Comparison of ENCODE assay signal across 23 cellular contexts in genomic region chr18:24010673-24011072, GRCh38. TPM values are rescaled to one million over a fixed set of nuclear protein-coding genes. Genes with fewer than 3 reads are reported as not detected.
DNase-seq lines count a peak whose midpoint lies in the region; ATAC-seq and TF ChIP-seq lines count a peak whose summit lies in the region.
"Had no signal": no experiment of that assay in that cellular context is flagged by ENCODE, and none has a peak within 500 bp of the region (broad histone marks: within the 10 kb centered on the region; RNA-seq: fewer than 3 reads in every experiment).

No MANE protein-coding gene starts in this region.

- POLR2A ChIA-PET in activated CD8-positive, alpha-beta T cell treated with anti-CD3 and anti-CD28 coated beads for 36 hours (lab: Charles Lee): interaction anchor here (1.2 to 1.5 kb wide), 3 partner anchors 10 to 172 kb away, joined by 3 to 6 read pairs (median 3); no protein-coding TSS in a partner anchor

- no peak overlapping the region for H2AFZ ChIP-seq in GM23338

- no peaks in the 10 kb centered on the region; the same call in 1 of the 2 replicates for H3K9me2 ChIP-seq in GM23338 (ENCODE audit: insufficient read depth)

- H3K4me3 Mint-ChIP-seq in GM23338 (no peak overlapping the region), naive B cell (peak overlapping the region in 6 of 8 donors; percentile 44 to 91 (median 74)), glutamatergic neuron (ENCODE audit: unreplicated experiment) (no peak overlapping the region)
- no peak overlapping the region for H3K4me3 Mint-ChIP-seq in activated CD8-positive, alpha-beta T cell treated with anti-CD3 and anti-CD28 coated beads for 36 hours
- H3K4me3 Mint-ChIP-seq: neural crest cell had no signal

- H3K36me3 Mint-ChIP-seq in GM23338 (ENCODE audit: low read depth) (no peaks in the 10 kb centered on the region; the same call in 2 of the 3 replicates), naive B cell (no peaks in the 10 kb centered on the region), glutamatergic neuron (ENCODE audit: unreplicated experiment) (no peaks in the 10 kb centered on the region)
- H3K36me3 Mint-ChIP-seq in activated CD8-positive, alpha-beta T cell treated with anti-CD3 and anti-CD28 coated beads for 36 hours (ENCODE audit: low read depth): peaks cover 3% of the 10 kb centered on the region

- H3K4me1 Mint-ChIP-seq in GM23338 (peaks cover under 1% of the 10 kb centered on the region; the same call in 2 of the 3 replicates), naive B cell (peaks cover 48 to 64% (median 50%) of the 10 kb centered on the region in 3 donors), glutamatergic neuron (ENCODE audit: low read depth, unreplicated experiment) (peaks cover 6% of the 10 kb centered on the region)
- peaks cover 63% of the 10 kb centered on the region for H3K4me1 Mint-ChIP-seq in activated CD8-positive, alpha-beta T cell treated with anti-CD3 and anti-CD28 coated beads for 36 hours (ENCODE audit: low read depth)

- peaks cover 4% of the 10 kb centered on the region; the same call in 1 of the 2 replicates for H3F3A ChIP-seq in GM23338 (replicated peaks; ENCODE audit: low read depth)

- H4K20me1 ChIP-seq in GM23338 (replicated peaks; ENCODE audit: insufficient read depth): no peaks in the 10 kb centered on the region

- TF ChIP-seq CTCF in GM23338 (conservative IDR thresholded peaks at IDR 0.05; ENCODE audit: low read depth in 2 of 2) (no peak), glutamatergic neuron (IDR thresholded peaks at IDR 0.05; ENCODE audit: partially characterized antibody, unreplicated experiment) (no peak)
- no peak for TF ChIP-seq CTCF in activated CD8-positive, alpha-beta T cell treated with anti-CD3 and anti-CD28 coated beads for 36 hours (IDR thresholded peaks at IDR 0.05)

- no peak overlapping the region for H3K4me2 ChIP-seq in GM23338

- ATAC-seq in GM23338 (no peak), naive B cell (ENCODE audit: low read depth in 2 of 2) (no peak), HG03097 (IDR thresholded peaks at IDR 0.05; ENCODE audit: low FRiP score, unreplicated experiment) (no peak)
- ATAC-seq in activated CD8-positive, alpha-beta T cell treated with anti-CD3 and anti-CD28 coated beads for 36 hours: no peak
- ATAC-seq: Right ventricle myocardium inferior had no signal

- no peak overlapping the region for H3K4me3 ChIP-seq in GM23338
- H3K4me3 ChIP-seq: coronary artery, thoracic aorta had no signal

- no peaks in the 10 kb centered on the region for H3K36me3 ChIP-seq in GM23338 (ENCODE audit: insufficient read depth)
- H3K36me3 ChIP-seq: brain microvascular endothelial cell, thoracic aorta had no signal

- DNase-seq in NCI-H748 (lab: John Stamatoyannopoulos, UW; ENCODE audit: unreplicated experiment) (peak; percentile 36), NCI-H748 treated with DMSO at 0.1 percent for 48 hours (lab: John Stamatoyannopoulos, UW) (no peak), GM23338 (ENCODE audit: low spot score) (peak; percentile 24), naive B cell (no peak), glutamatergic neuron (no peak), D341Med (ENCODE audit: low spot score) (no peak)
- DNase-seq in activated CD8-positive, alpha-beta T cell treated with anti-CD3 and anti-CD28 coated beads for 36 hours: no peak
- DNase-seq: activated naive CD4-positive, alpha-beta T cell treated with anti-CD3 and anti-CD28 coated beads, Interleukin-2, amount 50 U/mL, for 16 hours; brain microvascular endothelial cell; C1 segment of cervical spinal cord; kidney glomerular epithelial cell; mesendoderm; NCI-H1436 treated with DMSO at 0.1 percent for 48 hours; NCI-H226; NK-92 treated with Interleukin-12 subunit alpha and Interleukin-12 subunit beta, amount 100 ng/mL, for 24 hours; small intestine; stimulated activated CD4-positive, alpha-beta T cell treated with anti-CD3 and anti-CD28 coated beads, Interleukin-4, amount 100 ng/mL, for 4 hours had no signal

- intact Hi-C loops in activated CD8-positive, alpha-beta T cell treated with anti-CD3 and anti-CD28 coated beads for 36 hours (cut with micrococcal nuclease): no loop called here

- H3K27ac Mint-ChIP-seq in GM23338 (no peak overlapping the region), naive B cell (peak overlapping the region; percentile 75 to 97 (median 95)), glutamatergic neuron (ENCODE audit: unreplicated experiment) (no peak overlapping the region)
- H3K27ac Mint-ChIP-seq in activated CD8-positive, alpha-beta T cell treated with anti-CD3 and anti-CD28 coated beads for 36 hours: peak overlapping the region; percentile 94

- no peaks in the 10 kb centered on the region; the same call in 2 of the 3 replicates for H3K9me3 Mint-ChIP-seq in GM23338
- H3K9me3 Mint-ChIP-seq in activated CD8-positive, alpha-beta T cell treated with anti-CD3 and anti-CD28 coated beads for 36 hours: no peaks in the 10 kb centered on the region
- no peaks in the 10 kb centered on the region for H3K9me3 Mint-ChIP-seq in naive B cell
- peaks cover 5% of the 10 kb centered on the region for H3K9me3 Mint-ChIP-seq in glutamatergic neuron (ENCODE audit: unreplicated experiment)
- H3K9me3 Mint-ChIP-seq: neural crest cell had no signal

- peaks cover 8% of the 10 kb centered on the region for H3K4me1 ChIP-seq in GM23338 (ENCODE audit: insufficient read depth)

- no peaks in the 10 kb centered on the region for H3K27me3 ChIP-seq in GM23338 (ENCODE audit: insufficient read depth)

- H3K27me3 Mint-ChIP-seq in GM23338 (ENCODE audit: insufficient read depth, low read depth, poor library complexity) (peaks cover 9% of the 10 kb centered on the region), naive B cell (no peaks in the 10 kb centered on the region), glutamatergic neuron (ENCODE audit: unreplicated experiment) (peaks cover 2% of the 10 kb centered on the region)
- H3K27me3 Mint-ChIP-seq in activated CD8-positive, alpha-beta T cell treated with anti-CD3 and anti-CD28 coated beads for 36 hours: no peaks in the 10 kb centered on the region

- CTCF ChIA-PET in activated CD8-positive, alpha-beta T cell treated with anti-CD3 and anti-CD28 coated beads for 36 hours (lab: Charles Lee): interaction anchor here (1.0 to 1.4 kb wide), 5 partner anchors 10 to 109 kb away, joined by 3 to 8 read pairs (median 3); no protein-coding TSS in a partner anchor

- H3K27ac ChIP-seq in GM23338 (ENCODE audit: low read depth): no peak overlapping the region
- H3K27ac ChIP-seq: 22Rv1, brain microvascular endothelial cell, coronary artery, thoracic aorta had no signal

- peaks cover 10% of the 10 kb centered on the region for H3K79me2 ChIP-seq in GM23338 (replicated peaks; ENCODE audit: insufficient read depth)

RNA-seq across cellular contexts. Expression of gene TTC39C, which starts 3.9 kb away (rescaled TPM):
- total RNA-seq in GM23338 (2014; rRNA removed; shearing (Covaris generic)): 108 and 136 TPM in 2 replicates
- polyA plus RNA-seq in GM23338 (2016; fragmentation: Nextera tagmentation; extraction: Ambion mirVana): 69.2 and 69.4 TPM in 2 replicates
- total RNA-seq in activated CD8-positive, alpha-beta T cell treated with anti-CD3 and anti-CD28 coated beads for 36 hours: 10 to 100 TPM; 37.9 to 43.0 TPM
- polyA plus RNA-seq in naive B cell (ENCODE audit: low read depth in 6 of 6): 10 to 100 TPM; 20.4 to 34.5 (median 24.3) TPM
- total RNA-seq in glutamatergic neuron (ENCODE audit: unreplicated experiment): 29.2 TPM

Comparison
In these comparisons a context has a peak if more than half of its experiments do, and no peak if none do; other contexts are left out.
1. DNase-seq: peak in NCI-H748 (single experiment) and GM23338 (single experiment); none in NCI-H748 treated with DMSO at 0.1 percent for 48 hours (single experiment), activated CD8-positive, alpha-beta T cell treated with anti-CD3 and anti-CD28 coated beads for 36 hours (single experiment), naive B cell (single experiment), glutamatergic neuron (single experiment) and D341Med (single experiment).
2. H3K27ac Mint-ChIP-seq: peak in activated CD8-positive, alpha-beta T cell treated with anti-CD3 and anti-CD28 coated beads for 36 hours (single experiment) and naive B cell (6 of 6); none in GM23338 (single experiment) and glutamatergic neuron (single experiment).
3. H3K4me3 Mint-ChIP-seq: peak in naive B cell (6 of 8); none in GM23338 (single experiment), activated CD8-positive, alpha-beta T cell treated with anti-CD3 and anti-CD28 coated beads for 36 hours (single experiment) and glutamatergic neuron (single experiment).